30 cellular contexts compared by ENCODE assay signal in the genomic region with DNA sequence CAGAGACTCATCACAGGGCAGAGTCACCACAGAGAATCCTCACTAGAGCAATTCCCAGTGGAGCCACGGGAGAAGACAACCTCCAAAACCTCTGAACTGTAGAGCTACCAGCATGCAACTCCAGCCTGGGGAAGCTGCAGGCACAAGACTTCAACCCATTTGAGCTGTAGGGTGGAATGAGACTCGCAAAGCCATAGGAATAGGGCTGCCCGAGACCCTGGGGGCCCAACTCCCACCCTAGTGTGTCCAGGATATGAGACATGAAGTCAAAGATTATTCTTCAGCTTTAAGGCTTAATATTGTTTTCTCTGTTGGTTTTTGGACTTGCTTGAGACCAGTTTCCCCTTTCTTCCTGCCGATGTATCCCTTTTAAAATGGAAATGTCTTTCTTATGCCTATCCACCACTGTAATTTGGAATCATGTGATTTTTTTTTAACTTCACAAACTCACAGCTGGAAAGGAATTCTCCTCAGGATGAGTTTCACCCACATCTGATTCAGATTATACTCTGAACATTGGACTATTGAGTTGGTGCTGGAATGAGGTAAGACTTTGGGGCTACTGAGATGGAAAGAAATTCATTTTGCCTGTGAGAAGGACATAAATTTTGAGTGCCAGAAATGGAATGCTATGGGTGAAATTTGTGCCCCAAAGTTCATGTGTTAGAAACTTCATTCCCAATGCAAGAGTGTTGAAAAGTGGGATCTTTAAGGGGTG.
"Had no signal": no experiment of that assay in that cellular context is flagged by ENCODE, and none has a peak within 500 bp of the region (broad histone marks: within the 10 kb centered on the region; RNA-seq: fewer than 3 reads in every experiment).

No MANE protein-coding gene starts in this region.

- H3K36me3 ChIP-seq: ascending aorta, cardiac muscle cell, MG63, SJSA1 had no signal

- ATAC-seq: activated naive CD8-positive, alpha-beta T cell treated with anti-CD3 and anti-CD28 coated beads, Interleukin-2, amount 50 U/mL, for 24 hours; activated T-cell treated with anti-CD3 and anti-CD28 coated beads, Interleukin-2, amount 50 U/mL, for 4 hours; Panc1 had no signal

- DNase-seq: activated B cell treated with CpG ODN at 0.5 μM for 24 hours; activated CD4-positive, alpha-beta memory T cell treated with anti-CD3 and anti-CD28 coated beads for 36 hours; activated CD4-positive, alpha-beta T cell treated with anti-CD3 and anti-CD28 coated beads for 4 hours; activated CD4-positive, alpha-beta T cell treated with anti-CD3 and anti-CD28 coated beads, Interleukin-2, amount 50 U/mL, for 1 hour; activated CD4-positive, CD25-positive, alpha-beta regulatory T cell treated with anti-CD3 and anti-CD28 coated beads, Interleukin-2, amount 50 U/mL, for 72 hours; activated CD8-positive, alpha-beta memory T cell treated with anti-CD3 and anti-CD28 coated beads, Interleukin-2, amount 50 U/mL, for 4 hours; activated gamma-delta T cell treated with Interleukin-2 at 50 U/mL for 16 hours; activated naive CD4-positive, alpha-beta T cell treated with anti-CD3 and anti-CD28 coated beads for 36 hours; activated naive CD8-positive, alpha-beta T cell treated with anti-CD3 and anti-CD28 coated beads, Interleukin-2, amount 50 U/mL, for 24 hours; activated T-cell treated with anti-CD3 and anti-CD28 coated beads for 4 hours; activated T-cell treated with anti-CD3 and anti-CD28 coated beads, Interleukin-2, amount 50 U/mL, for 4 hours; amniotic stem cell; Kasumi-1; MG63; NCI-H1048; NCI-H1105 treated with DMSO at 0.1 percent for 48 hours; NCI-H1436; NCI-H1694; NCI-H1930; NCI-H2081 treated with DMSO at 0.1 percent for 48 hours; NCI-H226; NCI-H446 treated with DMSO at 0.1 percent for 48 hours; NCI-H524; SHP77; SK-N-SH had no signal

- H3K4me3 ChIP-seq: ascending aorta, cardiac muscle cell, MG63, SJSA1 had no signal

- H3K4me1 ChIP-seq: ascending aorta, SJSA1 had no signal

- H3K9me3 ChIP-seq: ascending aorta, MG63, SJSA1, SK-N-SH had no signal

- H3K9ac ChIP-seq: SK-N-SH had no signal

- FAIRE-seq: TTC549 had no signal

- H3K27me3 ChIP-seq: ascending aorta, cardiac muscle cell, MG63, SJSA1 had no signal
